ENCODE assay signal across 26 cellular contexts in genomic region chr2:237602409-237602808, GRCh38. TPM values are rescaled to one million over a fixed set of nuclear protein-coding genes. Genes with fewer than 3 reads are reported as not detected.
DNase-seq lines count a peak whose midpoint lies in the region; ATAC-seq and TF ChIP-seq lines count a peak whose summit lies in the region.
"Had no signal": no experiment of that assay in that cellular context is flagged by ENCODE, and none has a peak within 500 bp of the region (broad histone marks: within the 10 kb centered on the region; RNA-seq: fewer than 3 reads in every experiment).

No MANE protein-coding gene starts in this region.

- H3K27ac Mint-ChIP-seq in activated CD4-positive, alpha-beta T cell treated with anti-CD3 and anti-CD28 coated beads, Interleukin-2, amount 10 ng/mL, durations not matched to agents 24 days and 14 days, result peak overlapping the region; percentile 9
- H3K27ac Mint-ChIP-seq in H9 (peak overlapping the region in 1 of 3 experiments; percentile 63; a peak in 2 of 7 replicates), nephron progenitor cell (peak overlapping the region; percentile 76)
- H3K27ac Mint-ChIP-seq in activated naive CD8-positive, alpha-beta T cell treated with anti-CD3 and anti-CD28 coated beads, Interleukin-2, amount 10 ng/mL, durations not matched to agents 7 days and 5 days, result peak overlapping the region; percentile 89

- no peaks in the 10 kb centered on the region for H3K79me1 ChIP-seq in H9 (ENCODE audit: insufficient read depth, low read depth, low read length, poor library complexity, severe bottlenecking)

- no peak overlapping the region for H2BK120ac ChIP-seq in H9 (ENCODE audit: low read depth, low read length, poor library complexity, severe bottlenecking)

- POLR2A ChIA-PET in activated naive CD8-positive, alpha-beta T cell treated with anti-CD3 and anti-CD28 coated beads, Interleukin-2, amount 10 ng/mL, durations not matched to agents 7 days and 5 days (lab: Charles Lee), result interaction anchor here (0.9 kb wide), 1 partner anchor 70 kb away, joined by 3 read pairs; no protein-coding TSS in a partner anchor

- H3K79me2 ChIP-seq in H9 (ENCODE audit: insufficient read depth, low read length), result no peaks in the 10 kb centered on the region

- H2AK5ac ChIP-seq in H9 (ENCODE audit: insufficient read length, low read length), result no peak overlapping the region

- H3K4me1 Mint-ChIP-seq in activated CD4-positive, alpha-beta T cell treated with anti-CD3 and anti-CD28 coated beads, Interleukin-2, amount 10 ng/mL, durations not matched to agents 24 days and 14 days, result peaks cover 22% of the 10 kb centered on the region
- peaks cover 59% of the 10 kb centered on the region in 2 experiments for H3K4me1 Mint-ChIP-seq in H9
- peaks cover 21% of the 10 kb centered on the region for H3K4me1 Mint-ChIP-seq in activated naive CD8-positive, alpha-beta T cell treated with anti-CD3 and anti-CD28 coated beads, Interleukin-2, amount 10 ng/mL, durations not matched to agents 7 days and 5 days
- peaks cover 66% of the 10 kb centered on the region for H3K4me1 Mint-ChIP-seq in nephron progenitor cell

- no peaks in the 10 kb centered on the region for H3K9me3 Mint-ChIP-seq in activated CD4-positive, alpha-beta T cell treated with anti-CD3 and anti-CD28 coated beads, Interleukin-2, amount 10 ng/mL, durations not matched to agents 24 days and 14 days
- H3K9me3 Mint-ChIP-seq in H9, result peaks cover 23% of the 10 kb centered on the region in 2 experiments
- no peaks in the 10 kb centered on the region for H3K9me3 Mint-ChIP-seq in activated naive CD8-positive, alpha-beta T cell treated with anti-CD3 and anti-CD28 coated beads, Interleukin-2, amount 10 ng/mL, durations not matched to agents 7 days and 5 days
- H3K9me3 Mint-ChIP-seq in nephron progenitor cell, result peaks cover 18% of the 10 kb centered on the region

- WGBS in H9 (ENCODE audit: extremely low coverage, insufficient read length, low lambda C conversion rate), result no CpG with 5 or more reads among the region's 7 CpGs

- no peak for ATAC-seq in activated naive CD8-positive, alpha-beta T cell treated with anti-CD3 and anti-CD28 coated beads, Interleukin-2, amount 10 ng/mL, durations not matched to agents 7 days and 5 days (ENCODE audit: low read depth)
- ATAC-seq in HG02610 (IDR thresholded peaks at IDR 0.05; ENCODE audit: unreplicated experiment), result no peak

- no peak overlapping the region for H3K18ac ChIP-seq in H9 (ENCODE audit: insufficient read length, low read depth, low read length)

- H3K4me1 ChIP-seq in H9 (ENCODE audit: insufficient read depth, low read length), result peaks cover 5% of the 10 kb centered on the region; the same call in 1 of the 2 replicates

- no peak overlapping the region for H3K9ac ChIP-seq in H9 (ENCODE audit: extremely low read depth, insufficient read length, low read length)

- H3K23me2 ChIP-seq in H9 (ENCODE audit: insufficient read length, low read depth, low read length, poor library complexity, severe bottlenecking), result no peaks in the 10 kb centered on the region

- intact Hi-C loops in activated CD4-positive, alpha-beta T cell treated with anti-CD3 and anti-CD28 coated beads, Interleukin-2, amount 10 ng/mL, durations not matched to agents 24 days and 14 days (cut with micrococcal nuclease), result no loop called here

- no peak overlapping the region for H3K23ac ChIP-seq in H9 (ENCODE audit: insufficient read length, low read depth, low read length)

- no peak overlapping the region for H3K56ac ChIP-seq in H9 (ENCODE audit: insufficient read length, low read depth, low read length)

- H4K8ac ChIP-seq in H9 (replicated peaks; ENCODE audit: insufficient read length, low read depth, low read length), result no peak overlapping the region

- peaks cover 3% of the 10 kb centered on the region for H3K9me3 ChIP-seq in H9 (ENCODE audit: control insufficient read depth, low read depth, low read length)
- H3K9me3 ChIP-seq: heart right ventricle, spleen, upper lobe of left lung had no signal

- no peak overlapping the region for H2BK15ac ChIP-seq in H9 (ENCODE audit: low read depth, low read length)

- H2BK5ac ChIP-seq in H9 (ENCODE audit: insufficient read length, low read length), result no peak overlapping the region

- no peaks in the 10 kb centered on the region for H3K27me3 Mint-ChIP-seq in activated CD4-positive, alpha-beta T cell treated with anti-CD3 and anti-CD28 coated beads, Interleukin-2, amount 10 ng/mL, durations not matched to agents 24 days and 14 days
- H3K27me3 Mint-ChIP-seq in H9 (ENCODE audit: low read depth) (peaks cover 15% of the 10 kb centered on the region), nephron progenitor cell (ENCODE audit: low read depth, poor library complexity) (peaks cover 24% of the 10 kb centered on the region)
- peaks cover 6% of the 10 kb centered on the region for H3K27me3 Mint-ChIP-seq in activated naive CD8-positive, alpha-beta T cell treated with anti-CD3 and anti-CD28 coated beads, Interleukin-2, amount 10 ng/mL, durations not matched to agents 7 days and 5 days

- H2AFZ ChIP-seq in H9 (ENCODE audit: low read length), result no peak overlapping the region

- H3K4me3 Mint-ChIP-seq in activated CD4-positive, alpha-beta T cell treated with anti-CD3 and anti-CD28 coated beads, Interleukin-2, amount 10 ng/mL, durations not matched to agents 24 days and 14 days, result no peak overlapping the region
- no peak overlapping the region for H3K4me3 Mint-ChIP-seq in H9
- no peak overlapping the region for H3K4me3 Mint-ChIP-seq in activated naive CD8-positive, alpha-beta T cell treated with anti-CD3 and anti-CD28 coated beads, Interleukin-2, amount 10 ng/mL, durations not matched to agents 7 days and 5 days
- no peak overlapping the region for H3K4me3 Mint-ChIP-seq in nephron progenitor cell

- H2BK12ac ChIP-seq in H9 (ENCODE audit: insufficient read length, low read depth, low read length), result no peak overlapping the region

- no peaks in the 10 kb centered on the region for H3K27me3 ChIP-seq in H9 (ENCODE audit: insufficient read depth, low read length)
- H3K27me3 ChIP-seq: heart right ventricle, spleen, upper lobe of left lung had no signal

- no peak overlapping the region for H3K14ac ChIP-seq in H9 (ENCODE audit: insufficient read depth, low read length)

- no peak overlapping the region for H2BK20ac ChIP-seq in H9 (ENCODE audit: low read depth, low read length, poor library complexity, severe bottlenecking)

- no peak; the same call in 2 of the 3 replicates for TF ChIP-seq CTCF in H9 (conservative IDR thresholded peaks at IDR 0.05)
- no peak for TF ChIP-seq CTCF in nephron progenitor cell (IDR thresholded peaks at IDR 0.05)

- no peak overlapping the region for H3K4ac ChIP-seq in H9 (ENCODE audit: low read depth, low read length)

- no peak overlapping the region for H3K27ac ChIP-seq in H9 (ENCODE audit: insufficient read length, low read depth, low read length)
- H3K27ac ChIP-seq: SK-N-MC had no signal

- no peak for DNase-seq in activated CD4-positive, alpha-beta T cell treated with anti-CD3 and anti-CD28 coated beads, Interleukin-2, amount 10 ng/mL, durations not matched to agents 24 days and 14 days
- no peak for DNase-seq in activated CD4-positive, alpha-beta T cell treated with anti-CD3 and anti-CD28 coated beads for 4 hours
- DNase-seq in H9 (peak; percentile 30), nephron progenitor cell (no peak), DMS79 (lab: John Stamatoyannopoulos, UW) (no peak), cortex of kidney (lab: John Stamatoyannopoulos, UW) (no peak)
- no peak for DNase-seq in activated naive CD8-positive, alpha-beta T cell treated with anti-CD3 and anti-CD28 coated beads, Interleukin-2, amount 10 ng/mL, durations not matched to agents 7 days and 5 days
- DNase-seq: activated CD4-positive, CD25-positive, alpha-beta regulatory T cell; C1 segment of cervical spinal cord; DMS153; GF-D8; heart right ventricle; NCI-H1417 treated with DMSO at 0.1 percent for 48 hours; NCI-H510A treated with DMSO at 0.1 percent for 48 hours; NK-92 treated with Interleukin-12 subunit alpha and Interleukin-12 subunit beta, amount 100 ng/mL, for 24 hours; occipital lobe; spleen; stimulated activated CD4-positive, alpha-beta T cell treated with anti-CD3 and anti-CD28 coated beads, Interleukin-4, amount 100 ng/mL, for 24 hours; upper lobe of left lung had no signal

- no peak overlapping the region for H4K5ac ChIP-seq in H9 (ENCODE audit: insufficient read length, low read depth, low read length)

- H3K36me3 Mint-ChIP-seq in activated CD4-positive, alpha-beta T cell treated with anti-CD3 and anti-CD28 coated beads, Interleukin-2, amount 10 ng/mL, durations not matched to agents 24 days and 14 days (ENCODE audit: low read depth), result no peaks in the 10 kb centered on the region
- H3K36me3 Mint-ChIP-seq in H9 (ENCODE audit: insufficient read depth in 1 of 3, low read depth in 3 of 3) (peaks cover 13 to 19% (median 14%) of the 10 kb centered on the region in 3 experiments), nephron progenitor cell (ENCODE audit: low read depth) (no peaks in the 10 kb centered on the region)
- H3K36me3 Mint-ChIP-seq in activated naive CD8-positive, alpha-beta T cell treated with anti-CD3 and anti-CD28 coated beads, Interleukin-2, amount 10 ng/mL, durations not matched to agents 7 days and 5 days, result no peaks in the 10 kb centered on the region

- H3K4me2 ChIP-seq in H9 (ENCODE audit: insufficient read depth, insufficient read length, low read length), result no peak overlapping the region

- no peak overlapping the region for H3T11ph ChIP-seq in H9 (ENCODE audit: low read length)

- H4K91ac ChIP-seq in H9 (ENCODE audit: insufficient read length, low read depth, low read length), result no peak overlapping the region

- H4K20me1 ChIP-seq in H9 (ENCODE audit: control insufficient read depth, insufficient read depth, insufficient read length), result no peaks in the 10 kb centered on the region

RNA-seq across cellular contexts. Expression of gene RAB17, which starts 11.9 kb away (rescaled TPM):
- 0.26 TPM in 1 of 2 replicates, not detected in the other for total RNA-seq in activated CD4-positive, alpha-beta T cell treated with anti-CD3 and anti-CD28 coated beads, Interleukin-2, amount 10 ng/mL, durations not matched to agents 24 days and 14 days
- total RNA-seq in H9 (2021), result 25.9 and 31.9 TPM in 2 replicates
- total RNA-seq in activated naive CD8-positive, alpha-beta T cell treated with anti-CD3 and anti-CD28 coated beads, Interleukin-2, amount 10 ng/mL, durations not matched to agents 7 days and 5 days, result not detected

RNA-seq across cellular contexts. Expression of gene LRRFIP1, which starts 25.0 kb away (rescaled TPM):
- total RNA-seq in activated CD4-positive, alpha-beta T cell treated with anti-CD3 and anti-CD28 coated beads, Interleukin-2, amount 10 ng/mL, durations not matched to agents 24 days and 14 days, result 210 and 216 TPM in 2 replicates
- total RNA-seq in H9 (2021), result 37.1 and 38.5 TPM in 2 replicates
- total RNA-seq in activated naive CD8-positive, alpha-beta T cell treated with anti-CD3 and anti-CD28 coated beads, Interleukin-2, amount 10 ng/mL, durations not matched to agents 7 days and 5 days, result 100 to 1,000 TPM; 158 to 164 TPM

RNA-seq across cellular contexts. Expression of gene PRLH, which starts 36.0 kb away (rescaled TPM):
- total RNA-seq in activated CD4-positive, alpha-beta T cell treated with anti-CD3 and anti-CD28 coated beads, Interleukin-2, amount 10 ng/mL, durations not matched to agents 24 days and 14 days, result not detected in 2 replicates
- not detected in 2 replicates for total RNA-seq in H9 (2021)
- not detected for total RNA-seq in activated naive CD8-positive, alpha-beta T cell treated with anti-CD3 and anti-CD28 coated beads, Interleukin-2, amount 10 ng/mL, durations not matched to agents 7 days and 5 days
- total RNA-seq: A172, endothelial cell of umbilical vein, heart right ventricle, liver, mucosa of gallbladder, occipital lobe, renal cortical epithelial cell, spleen, upper lobe of left lung had no signal

Comparison
In these comparisons a context has a peak if more than half of its experiments do, and no peak if none do; other contexts are left out.
1. RNA of gene RAB17, which starts 11.9 kb away (total RNA-seq): 25.9 to 31.9 TPM in H9; not detected in activated naive CD8-positive, alpha-beta T cell treated with anti-CD3 and anti-CD28 coated beads, Interleukin-2, amount 10 ng/mL, durations not matched to agents 7 days and 5 days and 0.26 TPM in activated CD4-positive, alpha-beta T cell treated with anti-CD3 and anti-CD28 coated beads, Interleukin-2, amount 10 ng/mL, durations not matched to agents 24 days and 14 days; every median in the first group is over 10 times any median in the second.